13 cellular contexts compared by ENCODE assay signal in genomic region chr12:92546826-92547348, GRCh38.
DNase-seq lines count a peak whose midpoint lies in the region; ATAC-seq and TF ChIP-seq lines count a peak whose summit lies in the region.
"Had no signal": no experiment of that assay in that cellular context is flagged by ENCODE, and none has a peak within 500 bp of the region (broad histone marks: within the 10 kb centered on the region; RNA-seq: fewer than 3 reads in every experiment).

No MANE protein-coding gene starts in this region.

- peak overlapping the region; percentile 74 for H3K27ac Mint-ChIP-seq in Calu3 (ENCODE audit: unreplicated experiment)
- H3K27ac Mint-ChIP-seq: stimulated activated naive CD8-positive, alpha-beta T cell treated with anti-CD3 and anti-CD28 coated beads, Interleukin-15, Interleukin-2, amounts not matched to agents 100 ng/mL and 50 ng/mL, for 24 hours had no signal

- H3K4me3 Mint-ChIP-seq in Calu3 (ENCODE audit: low read depth, unreplicated experiment): peak overlapping the region; percentile 17
- H3K4me3 Mint-ChIP-seq: stimulated activated naive CD8-positive, alpha-beta T cell treated with anti-CD3 and anti-CD28 coated beads, Interleukin-15, Interleukin-2, amounts not matched to agents 100 ng/mL and 50 ng/mL, for 24 hours had no signal

- CTCF ChIA-PET in Calu3 (lab: Charles Lee): interaction anchor here (1.0 to 2.1 kb wide), 5 partner anchors 11 to 401 kb away, joined by 3 to 10 read pairs (median 8); partner anchors contain the start of gene BTG1

- H3K4me1 Mint-ChIP-seq in Calu3 (ENCODE audit: low read depth, unreplicated experiment): peaks cover 67% of the 10 kb centered on the region

- H3K36me3 Mint-ChIP-seq in Calu3 (ENCODE audit: insufficient read depth, unreplicated experiment): peaks cover 28% of the 10 kb centered on the region

- no peaks in the 10 kb centered on the region for H3K27me3 Mint-ChIP-seq in Calu3 (ENCODE audit: unreplicated experiment)
- H3K27me3 Mint-ChIP-seq: stimulated activated naive CD8-positive, alpha-beta T cell treated with anti-CD3 and anti-CD28 coated beads, Interleukin-15, Interleukin-2, amounts not matched to agents 100 ng/mL and 50 ng/mL, for 24 hours had no signal

- TF ChIP-seq CTCF in Calu3 (IDR thresholded peaks at IDR 0.05; ENCODE audit: unreplicated experiment): no peak

- BruUV-seq in Calu3 (replicated peaks; lab: Mats Ljungman, UMichigan): no TSS peak

- no peaks in the 10 kb centered on the region for H3K9me3 Mint-ChIP-seq in Calu3 (ENCODE audit: low read depth, unreplicated experiment)

- ATAC-seq in GM19467 (IDR thresholded peaks at IDR 0.05; ENCODE audit: unreplicated experiment) (peak; percentile 76), HG03066 (IDR thresholded peaks at IDR 0.05; ENCODE audit: low read depth, unreplicated experiment) (peak; percentile 63), HG03045 (IDR thresholded peaks at IDR 0.05; ENCODE audit: unreplicated experiment) (no peak)
- ATAC-seq: foreskin keratinocyte, Panc1 had no signal

- DNase-seq in Calu3 (peak; percentile 41), NCI-H748 treated with DMSO at 0.1 percent for 48 hours (lab: John Stamatoyannopoulos, UW) (peak; percentile 89), SW 1271 (lab: John Stamatoyannopoulos, UW) (no peak)
- no peak for DNase-seq in stimulated activated CD8-positive, alpha-beta memory T cell treated with anti-CD3 and anti-CD28 coated beads, Interleukin-4, amount 100 ng/mL, for 48 hours
- DNase-seq in stimulated activated CD4-positive, alpha-beta T cell treated with anti-CD3 and anti-CD28 coated beads, Interleukin-15, amount 100 ng/mL, for 24 hours: no peak
- DNase-seq: activated gamma-delta T cell treated with Interleukin-2 at 50 U/mL for 16 hours, foreskin keratinocyte, WERI-Rb-1 had no signal

- intact Hi-C loops in Calu3 (cut with micrococcal nuclease; ENCODE audit: unreplicated experiment): loop anchor here (1.0 to 10.0 kb wide), 4 partner anchors 23 to 470 kb away; no protein-coding TSS in a partner anchor

Comparison
In these comparisons a context has a peak if more than half of its experiments do, and no peak if none do; other contexts are left out.
1. DNase-seq: peak in Calu3 (single experiment) and NCI-H748 treated with DMSO at 0.1 percent for 48 hours (single experiment); none in stimulated activated CD8-positive, alpha-beta memory T cell treated with anti-CD3 and anti-CD28 coated beads, Interleukin-4, amount 100 ng/mL, for 48 hours (single experiment), stimulated activated CD4-positive, alpha-beta T cell treated with anti-CD3 and anti-CD28 coated beads, Interleukin-15, amount 100 ng/mL, for 24 hours (single experiment) and SW 1271 (0 of 2).